ENCODE assay signal across 12 cellular contexts in genomic region chr12:14905269-14906004, GRCh38. TPM values are rescaled to one million over a fixed set of nuclear protein-coding genes. Genes with fewer than 3 reads are reported as not detected.
DNase-seq lines count a peak whose midpoint lies in the region; ATAC-seq and TF ChIP-seq lines count a peak whose summit lies in the region.
"Had no signal": no experiment of that assay in that cellular context is flagged by ENCODE, and none has a peak within 500 bp of the region (broad histone marks: within the 10 kb centered on the region; RNA-seq: fewer than 3 reads in every experiment).

No MANE protein-coding gene starts in this region.

- DNase-seq in epithelial cell of prostate (ENCODE audit: low read depth, low spot score) (no peak), lower lobe of right lung (no peak), tibial nerve (ENCODE audit: low spot score in 2 of 2) (no peak), neuronal stem cell (ENCODE audit: low spot score) (no peak), sciatic nerve (ENCODE audit: low spot score) (no peak)
- DNase-seq: activated CD4-positive, CD25-positive, alpha-beta regulatory T cell; HCEC 1CT; NCI-H2081 had no signal

- TF ChIP-seq EP300 in tibial nerve (IDR thresholded peaks at IDR 0.05) = no peak

- no peak for TF ChIP-seq POLR2A in tibial nerve (IDR thresholded peaks at IDR 0.05)

- ATAC-seq in lower lobe of right lung (peak; percentile 27 to 50), sciatic nerve (no peak), HG02642 (IDR thresholded peaks at IDR 0.05; ENCODE audit: poor library complexity, unreplicated experiment) (no peak), GM21529 (IDR thresholded peaks at IDR 0.05; ENCODE audit: unreplicated experiment) (no peak)

- no peak overlapping the region for H2BK120ac ChIP-seq in neuronal stem cell (ENCODE audit: low read depth, low read length)

- no peaks in the 10 kb centered on the region for H3K27me3 ChIP-seq in lower lobe of right lung (ENCODE audit: low read depth)
- H3K27me3 ChIP-seq in tibial nerve = no peaks in the 10 kb centered on the region
- no peaks in the 10 kb centered on the region for H3K27me3 ChIP-seq in neuronal stem cell (ENCODE audit: control insufficient read depth in 3 of 3, insufficient read depth in 3 of 3, low read depth in 1 of 3, low read length in 3 of 3)
- H3K27me3 ChIP-seq: ovary had no signal

- H3K36me3 ChIP-seq in lower lobe of right lung (no peaks in the 10 kb centered on the region), tibial nerve (no peaks in the 10 kb centered on the region), neuronal stem cell (replicated peaks in 1 of 2; ENCODE audit: control insufficient read depth in 2 of 2, insufficient read depth in 2 of 2, low read length in 2 of 2) (no peaks in the 10 kb centered on the region)
- H3K36me3 ChIP-seq: ovary had no signal

- H3K4ac ChIP-seq in neuronal stem cell (ENCODE audit: low read length) = no peak overlapping the region

- 37 to 41% methylated on average over 5 of the region's 5 CpGs for WGBS in tibial nerve, 2 donors
- no CpG with 5 or more reads among the region's 5 CpGs for WGBS in neuronal stem cell (ENCODE audit: extremely low coverage in 2 of 2, insufficient read length in 2 of 2, insufficient replicate concordance in 1 of 2), 2 donors

- H3K4me1 ChIP-seq in lower lobe of right lung = peaks cover 34% of the 10 kb centered on the region
- peaks cover 0 to 19% (median 9%) of the 10 kb centered on the region in 4 donors for H3K4me1 ChIP-seq in tibial nerve
- no peaks in the 10 kb centered on the region for H3K4me1 ChIP-seq in neuronal stem cell (ENCODE audit: control insufficient read depth in 2 of 2, insufficient read depth in 1 of 2, low read depth in 1 of 2, low read length in 2 of 2)

- H3K18ac ChIP-seq in neuronal stem cell (ENCODE audit: low read length) = no peak overlapping the region

- H4K91ac ChIP-seq in neuronal stem cell (ENCODE audit: low read depth, low read length, poor library complexity) = no peak overlapping the region

- H3K4me3 ChIP-seq in lower lobe of right lung = peak overlapping the region; percentile 13
- H3K4me3 ChIP-seq in tibial nerve = no peak overlapping the region
- H3K4me3 ChIP-seq in neuronal stem cell (ENCODE audit: low read length in 2 of 2) = no peak overlapping the region
- H3K4me3 ChIP-seq: ovary had no signal

- H3K9me3 ChIP-seq in lower lobe of right lung (no peaks in the 10 kb centered on the region), tibial nerve (no peaks in the 10 kb centered on the region), neuronal stem cell (replicated peaks in 1 of 2; ENCODE audit: control insufficient read depth in 2 of 2, insufficient read depth in 1 of 2, low read depth in 1 of 2, low read length in 2 of 2) (no peaks in the 10 kb centered on the region)
- H3K9me3 ChIP-seq: ovary had no signal

- H2AK5ac ChIP-seq in neuronal stem cell (ENCODE audit: low read depth, low read length) = no peak overlapping the region

- intact Hi-C loops in lower lobe of right lung (cut with DNase I) = no loop called here
- intact Hi-C loops in sciatic nerve (cut with DNase I) = no loop called here

- H2BK15ac ChIP-seq in neuronal stem cell (ENCODE audit: low read length) = no peak overlapping the region

- H2BK12ac ChIP-seq in neuronal stem cell (ENCODE audit: low read length) = no peak overlapping the region

- no peaks in the 10 kb centered on the region for H3K79me1 ChIP-seq in neuronal stem cell (ENCODE audit: low read depth, low read length)

- no peak overlapping the region for H3K14ac ChIP-seq in neuronal stem cell (ENCODE audit: low read length)

- H3K9ac ChIP-seq in neuronal stem cell (ENCODE audit: low read depth, low read length, poor library complexity) = no peak overlapping the region

- no peak overlapping the region for H3K4me2 ChIP-seq in neuronal stem cell (ENCODE audit: insufficient read depth, low read length, poor library complexity, severe bottlenecking)

- TF ChIP-seq CTCF in VCaP (conservative IDR thresholded peaks at IDR 0.05) (no peak), lower lobe of right lung (IDR thresholded peaks at IDR 0.05) (no peak), tibial nerve (IDR thresholded peaks at IDR 0.05) (no peak)

- H2AFZ ChIP-seq in neuronal stem cell (ENCODE audit: low read length) = no peak overlapping the region

- H3K27ac ChIP-seq in VCaP (peak overlapping the region; percentile 77), epithelial cell of prostate (peak overlapping the region; percentile 10), lower lobe of right lung (peak overlapping the region; percentile 41), tibial nerve (peak overlapping the region in 3 of 4 donors; percentile 16 to 45 (median 36)), neuronal stem cell (replicated peaks; ENCODE audit: low read length) (no peak overlapping the region)
- H3K27ac ChIP-seq: ovary had no signal

- no peak overlapping the region for H2BK5ac ChIP-seq in neuronal stem cell (ENCODE audit: low read length)

- no peak overlapping the region for H4K8ac ChIP-seq in neuronal stem cell (ENCODE audit: low read depth, low read length)

- no peak overlapping the region for H3K23ac ChIP-seq in neuronal stem cell (ENCODE audit: low read depth, low read length, poor library complexity)

RNA-seq across cellular contexts. Expression of gene MGP, which starts 19.8 kb away (rescaled TPM):
- total RNA-seq in lower lobe of right lung (464 TPM), tibial nerve (100 to 1,000 TPM; 187 to 759 (median 492) TPM), sciatic nerve (1,381 TPM)
- polyA plus RNA-seq in neuronal stem cell (2013, experiment 1 of 2) = not detected
- polyA plus RNA-seq in neuronal stem cell (2013, experiment 2 of 2) = not detected

RNA-seq across cellular contexts. Expression of gene ERP27, which starts 32.9 kb away (rescaled TPM):
- total RNA-seq in lower lobe of right lung (16.2 TPM), tibial nerve (not detected), sciatic nerve (1.0 TPM)
- polyA plus RNA-seq in neuronal stem cell (2013, experiment 1 of 2) = 0.01 TPM
- not detected for polyA plus RNA-seq in neuronal stem cell (2013, experiment 2 of 2)

RNA-seq across cellular contexts. Expression of gene ARHGDIB, which starts 56.0 kb away (rescaled TPM):
- total RNA-seq in lower lobe of right lung = 313 TPM
- total RNA-seq in tibial nerve = 100 to 1,000 TPM in 2 of 4 donors, 10 to 100 TPM in 2; 63.8 to 112 (median 89.4) TPM
- 1.2 TPM for polyA plus RNA-seq in neuronal stem cell (2013, experiment 1 of 2)
- polyA plus RNA-seq in neuronal stem cell (2013, experiment 2 of 2) = 1.00 TPM
- total RNA-seq in sciatic nerve = 73.5 TPM

Comparison
In these comparisons a context has a peak if more than half of its experiments do, and no peak if none do; other contexts are left out.
1. ATAC-seq: peak in lower lobe of right lung (2 of 2); none in sciatic nerve (single experiment), HG02642 (single experiment) and GM21529 (single experiment).